Comparison of ENCODE assay signal across 1 cellular context in the genomic region with DNA sequence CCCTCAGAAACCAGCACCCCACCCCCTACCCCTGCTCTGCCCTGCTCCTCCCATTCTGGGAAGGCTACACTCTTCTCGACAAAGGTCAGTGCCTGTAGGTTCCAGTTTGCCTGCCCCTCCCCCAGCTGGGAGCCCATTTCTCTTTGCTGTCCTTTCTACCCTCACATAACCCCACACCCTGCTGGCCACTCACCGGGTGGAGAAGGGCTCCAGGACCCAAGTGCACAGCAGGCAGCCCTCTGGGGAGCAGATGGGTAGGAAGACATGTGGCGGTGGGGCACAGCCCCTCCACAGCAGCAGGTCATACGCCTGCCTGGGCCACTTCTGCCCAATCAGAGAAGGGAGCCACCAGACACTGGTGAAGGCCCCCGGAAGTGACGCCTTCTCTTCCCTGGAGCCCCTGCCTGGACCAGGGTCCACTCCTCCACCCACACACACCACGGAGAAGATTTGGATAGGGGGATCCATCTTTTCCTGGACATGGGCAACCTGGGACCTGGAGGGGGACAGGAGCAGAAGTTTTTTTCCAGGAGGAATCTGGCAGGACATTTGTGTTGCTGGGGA.
TF ChIP-seq lines count a peak whose summit lies in the region.

A gene (minus strand): TSS at position 326 of the 564 bp plus-strand sequence. CDS start 1,948 bp downstream, outside the sequence.

TF ChIP-seq in HepG2, 621 proteins besides CTCF, POLR2A, EP300 and RAD21 (continued from another document and continues in another):
- 0 out of 2 replicates have a peak, but pooled peaks have one; percentile 62 for TF ChIP-seq ZNF607 (CRISPR knock-in tag; IDR thresholded peaks at IDR 0.05; ENCODE audit: borderline replicate concordance)
- peak; percentile 20; the same call in 1 of the 2 replicates for TF ChIP-seq CCDC6 (CRISPR knock-in tag; IDR thresholded peaks at IDR 0.05)
- peak; percentile 96 for TF ChIP-seq GABPB1 (CRISPR knock-in tag; IDR thresholded peaks at IDR 0.05)
- no peak for TF ChIP-seq CHD4 (IDR thresholded peaks at IDR 0.05; ENCODE audit: borderline replicate concordance, low read length)
- TF ChIP-seq ZNF883 (CRISPR knock-in tag; IDR thresholded peaks at IDR 0.05; ENCODE audit: not compliant biosample characterization) = no peak
- TF ChIP-seq SRSF1 (optimal IDR thresholded peaks at IDR 0.05; ENCODE audit: low read depth, low read length) = no peak
- TF ChIP-seq ZNF737 (CRISPR knock-in tag; IDR thresholded peaks at IDR 0.05; ENCODE audit: borderline replicate concordance) = no peak
- peak; percentile 77; the same call in 1 of the 2 replicates for TF ChIP-seq ARNTL (CRISPR knock-in tag; IDR thresholded peaks at IDR 0.05)
- 0 out of 2 replicates have a peak, but pooled peaks have one; percentile 59 for TF ChIP-seq ZBTB42 (CRISPR knock-in tag; IDR thresholded peaks at IDR 0.05)
- TF ChIP-seq, protein P1, sequence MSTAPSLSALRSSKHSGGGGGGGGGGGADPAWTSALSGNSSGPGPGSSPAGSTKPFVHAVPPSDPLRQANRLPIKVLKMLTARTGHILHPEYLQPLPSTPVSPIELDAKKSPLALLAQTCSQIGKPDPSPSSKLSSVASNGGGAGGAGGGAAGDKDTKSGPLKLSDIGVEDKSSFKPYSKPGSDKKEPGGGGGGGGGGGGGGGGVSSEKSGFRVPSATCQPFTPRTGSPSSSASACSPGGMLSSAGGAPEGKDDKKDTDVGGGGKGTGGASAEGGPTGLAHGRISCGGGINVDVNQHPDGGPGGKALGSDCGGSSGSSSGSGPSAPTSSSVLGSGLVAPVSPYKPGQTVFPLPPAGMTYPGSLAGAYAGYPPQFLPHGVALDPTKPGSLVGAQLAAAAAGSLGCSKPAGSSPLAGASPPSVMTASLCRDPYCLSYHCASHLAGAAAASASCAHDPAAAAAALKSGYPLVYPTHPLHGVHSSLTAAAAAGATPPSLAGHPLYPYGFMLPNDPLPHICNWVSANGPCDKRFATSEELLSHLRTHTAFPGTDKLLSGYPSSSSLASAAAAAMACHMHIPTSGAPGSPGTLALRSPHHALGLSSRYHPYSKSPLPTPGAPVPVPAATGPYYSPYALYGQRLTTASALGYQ (CRISPR knock-in tag; IDR thresholded peaks at IDR 0.05) = 0 out of 2 replicates have a peak, but pooled peaks have one; percentile 39
- TF ChIP-seq SCMH1 (CRISPR knock-in tag; IDR thresholded peaks at IDR 0.05; ENCODE audit: borderline replicate concordance) = no peak
- peak; percentile 45; the same call in 1 of the 2 replicates for TF ChIP-seq NCOR1 (IDR thresholded peaks at IDR 0.05; ENCODE audit: borderline replicate concordance, low read length)
- TF ChIP-seq, protein P2, sequence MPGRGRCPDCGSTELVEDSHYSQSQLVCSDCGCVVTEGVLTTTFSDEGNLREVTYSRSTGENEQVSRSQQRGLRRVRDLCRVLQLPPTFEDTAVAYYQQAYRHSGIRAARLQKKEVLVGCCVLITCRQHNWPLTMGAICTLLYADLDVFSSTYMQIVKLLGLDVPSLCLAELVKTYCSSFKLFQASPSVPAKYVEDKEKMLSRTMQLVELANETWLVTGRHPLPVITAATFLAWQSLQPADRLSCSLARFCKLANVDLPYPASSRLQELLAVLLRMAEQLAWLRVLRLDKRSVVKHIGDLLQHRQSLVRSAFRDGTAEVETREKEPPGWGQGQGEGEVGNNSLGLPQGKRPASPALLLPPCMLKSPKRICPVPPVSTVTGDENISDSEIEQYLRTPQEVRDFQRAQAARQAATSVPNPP (CRISPR knock-in tag; IDR thresholded peaks at IDR 0.05) = no peak
- TF ChIP-seq ZNF260 (CRISPR knock-in tag; IDR thresholded peaks at IDR 0.05; ENCODE audit: borderline replicate concordance, low read depth) = no peak
- TF ChIP-seq NCOA5 (CRISPR knock-in tag; IDR thresholded peaks at IDR 0.05) = no peak
- TF ChIP-seq, protein P3, sequence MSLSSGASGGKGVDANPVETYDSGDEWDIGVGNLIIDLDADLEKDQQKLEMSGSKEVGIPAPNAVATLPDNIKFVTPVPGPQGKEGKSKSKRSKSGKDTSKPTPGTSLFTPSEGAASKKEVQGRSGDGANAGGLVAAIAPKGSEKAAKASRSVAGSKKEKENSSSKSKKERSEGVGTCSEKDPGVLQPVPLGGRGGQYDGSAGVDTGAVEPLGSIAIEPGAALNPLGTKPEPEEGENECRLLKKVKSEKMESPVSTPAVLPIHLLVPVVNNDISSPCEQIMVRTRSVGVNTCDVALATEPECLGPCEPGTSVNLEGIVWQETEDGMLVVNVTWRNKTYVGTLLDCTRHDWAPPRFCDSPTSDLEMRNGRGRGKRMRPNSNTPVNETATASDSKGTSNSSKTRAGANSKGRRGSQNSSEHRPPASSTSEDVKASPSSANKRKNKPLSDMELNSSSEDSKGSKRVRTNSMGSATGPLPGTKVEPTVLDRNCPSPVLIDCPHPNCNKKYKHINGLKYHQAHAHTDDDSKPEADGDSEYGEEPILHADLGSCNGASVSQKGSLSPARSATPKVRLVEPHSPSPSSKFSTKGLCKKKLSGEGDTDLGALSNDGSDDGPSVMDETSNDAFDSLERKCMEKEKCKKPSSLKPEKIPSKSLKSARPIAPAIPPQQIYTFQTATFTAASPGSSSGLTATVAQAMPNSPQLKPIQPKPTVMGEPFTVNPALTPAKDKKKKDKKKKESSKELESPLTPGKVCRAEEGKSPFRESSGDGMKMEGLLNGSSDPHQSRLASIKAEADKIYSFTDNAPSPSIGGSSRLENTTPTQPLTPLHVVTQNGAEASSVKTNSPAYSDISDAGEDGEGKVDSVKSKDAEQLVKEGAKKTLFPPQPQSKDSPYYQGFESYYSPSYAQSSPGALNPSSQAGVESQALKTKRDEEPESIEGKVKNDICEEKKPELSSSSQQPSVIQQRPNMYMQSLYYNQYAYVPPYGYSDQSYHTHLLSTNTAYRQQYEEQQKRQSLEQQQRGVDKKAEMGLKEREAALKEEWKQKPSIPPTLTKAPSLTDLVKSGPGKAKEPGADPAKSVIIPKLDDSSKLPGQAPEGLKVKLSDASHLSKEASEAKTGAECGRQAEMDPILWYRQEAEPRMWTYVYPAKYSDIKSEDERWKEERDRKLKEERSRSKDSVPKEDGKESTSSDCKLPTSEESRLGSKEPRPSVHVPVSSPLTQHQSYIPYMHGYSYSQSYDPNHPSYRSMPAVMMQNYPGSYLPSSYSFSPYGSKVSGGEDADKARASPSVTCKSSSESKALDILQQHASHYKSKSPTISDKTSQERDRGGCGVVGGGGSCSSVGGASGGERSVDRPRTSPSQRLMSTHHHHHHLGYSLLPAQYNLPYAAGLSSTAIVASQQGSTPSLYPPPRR (CRISPR knock-in tag; IDR thresholded peaks at IDR 0.05; ENCODE audit: borderline replicate concordance) = peak; percentile 56; the same call in 1 of the 2 replicates
- no peak for TF ChIP-seq ZNF282 (IDR thresholded peaks at IDR 0.05; ENCODE audit: partially characterized antibody)
- peak; percentile 33; the same call in 1 of the 2 replicates for TF ChIP-seq ZZZ3 (CRISPR knock-in tag; IDR thresholded peaks at IDR 0.05; ENCODE audit: borderline replicate concordance)
- TF ChIP-seq, protein P4, sequence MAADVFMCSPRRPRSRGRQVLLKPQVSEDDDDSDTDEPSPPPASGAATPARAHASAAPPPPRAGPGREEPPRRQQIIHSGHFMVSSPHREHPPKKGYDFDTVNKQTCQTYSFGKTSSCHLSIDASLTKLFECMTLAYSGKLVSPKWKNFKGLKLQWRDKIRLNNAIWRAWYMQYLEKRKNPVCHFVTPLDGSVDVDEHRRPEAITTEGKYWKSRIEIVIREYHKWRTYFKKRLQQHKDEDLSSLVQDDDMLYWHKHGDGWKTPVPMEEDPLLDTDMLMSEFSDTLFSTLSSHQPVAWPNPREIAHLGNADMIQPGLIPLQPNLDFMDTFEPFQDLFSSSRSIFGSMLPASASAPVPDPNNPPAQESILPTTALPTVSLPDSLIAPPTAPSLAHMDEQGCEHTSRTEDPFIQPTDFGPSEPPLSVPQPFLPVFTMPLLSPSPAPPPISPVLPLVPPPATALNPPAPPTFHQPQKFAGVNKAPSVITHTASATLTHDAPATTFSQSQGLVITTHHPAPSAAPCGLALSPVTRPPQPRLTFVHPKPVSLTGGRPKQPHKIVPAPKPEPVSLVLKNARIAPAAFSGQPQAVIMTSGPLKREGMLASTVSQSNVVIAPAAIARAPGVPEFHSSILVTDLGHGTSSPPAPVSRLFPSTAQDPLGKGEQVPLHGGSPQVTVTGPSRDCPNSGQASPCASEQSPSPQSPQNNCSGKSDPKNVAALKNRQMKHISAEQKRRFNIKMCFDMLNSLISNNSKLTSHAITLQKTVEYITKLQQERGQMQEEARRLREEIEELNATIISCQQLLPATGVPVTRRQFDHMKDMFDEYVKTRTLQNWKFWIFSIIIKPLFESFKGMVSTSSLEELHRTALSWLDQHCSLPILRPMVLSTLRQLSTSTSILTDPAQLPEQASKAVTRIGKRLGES (CRISPR knock-in tag; IDR thresholded peaks at IDR 0.05; ENCODE audit: borderline replicate concordance) = no peak
- no peak for TF ChIP-seq ZNF326 (CRISPR knock-in tag; IDR thresholded peaks at IDR 0.05; ENCODE audit: borderline replicate concordance)
- TF ChIP-seq, protein P5, sequence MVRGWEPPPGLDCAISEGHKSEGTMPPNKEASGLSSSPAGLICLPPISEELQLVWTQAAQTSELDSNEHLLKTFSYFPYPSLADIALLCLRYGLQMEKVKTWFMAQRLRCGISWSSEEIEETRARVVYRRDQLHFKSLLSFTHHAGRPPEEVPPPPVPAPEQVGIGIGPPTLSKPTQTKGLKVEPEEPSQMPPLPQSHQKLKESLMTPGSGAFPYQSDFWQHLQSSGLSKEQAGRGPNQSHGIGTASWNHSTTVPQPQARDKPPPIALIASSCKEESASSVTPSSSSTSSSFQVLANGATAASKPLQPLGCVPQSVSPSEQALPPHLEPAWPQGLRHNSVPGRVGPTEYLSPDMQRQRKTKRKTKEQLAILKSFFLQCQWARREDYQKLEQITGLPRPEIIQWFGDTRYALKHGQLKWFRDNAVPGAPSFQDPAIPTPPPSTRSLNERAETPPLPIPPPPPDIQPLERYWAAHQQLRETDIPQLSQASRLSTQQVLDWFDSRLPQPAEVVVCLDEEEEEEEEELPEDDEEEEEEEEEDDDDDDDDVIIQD (CRISPR knock-in tag; IDR thresholded peaks at IDR 0.05; ENCODE audit: low read depth) = no peak
- TF ChIP-seq DNMT3B (CRISPR knock-in tag; conservative IDR thresholded peaks at IDR 0.05) = no peak
- TF ChIP-seq RFX3 (CRISPR knock-in tag; IDR thresholded peaks at IDR 0.05) = no peak
- no peak for TF ChIP-seq NFATC3 (CRISPR knock-in tag; IDR thresholded peaks at IDR 0.05)
- TF ChIP-seq ZNF274 (CRISPR knock-in tag; IDR thresholded peaks at IDR 0.05) = peak; percentile 36; the same call in 1 of the 2 replicates
- TF ChIP-seq, protein P6, sequence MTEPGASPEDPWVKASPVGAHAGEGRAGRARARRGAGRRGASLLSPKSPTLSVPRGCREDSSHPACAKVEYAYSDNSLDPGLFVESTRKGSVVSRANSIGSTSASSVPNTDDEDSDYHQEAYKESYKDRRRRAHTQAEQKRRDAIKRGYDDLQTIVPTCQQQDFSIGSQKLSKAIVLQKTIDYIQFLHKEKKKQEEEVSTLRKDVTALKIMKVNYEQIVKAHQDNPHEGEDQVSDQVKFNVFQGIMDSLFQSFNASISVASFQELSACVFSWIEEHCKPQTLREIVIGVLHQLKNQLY (CRISPR knock-in tag; IDR thresholded peaks at IDR 0.05) = no peak
- TF ChIP-seq ZNF790 (CRISPR knock-in tag; IDR thresholded peaks at IDR 0.05; ENCODE audit: borderline replicate concordance) = no peak
- 0 out of 2 replicates have a peak, but pooled peaks have one; percentile 34 for TF ChIP-seq ZNF12 (CRISPR knock-in tag; IDR thresholded peaks at IDR 0.05)
- TF ChIP-seq REXO4 (CRISPR knock-in tag; IDR thresholded peaks at IDR 0.05; ENCODE audit: borderline replicate concordance) = no peak
- TF ChIP-seq RARG (CRISPR knock-in tag; IDR thresholded peaks at IDR 0.05; ENCODE audit: low read depth) = no peak
- TF ChIP-seq, protein P7, sequence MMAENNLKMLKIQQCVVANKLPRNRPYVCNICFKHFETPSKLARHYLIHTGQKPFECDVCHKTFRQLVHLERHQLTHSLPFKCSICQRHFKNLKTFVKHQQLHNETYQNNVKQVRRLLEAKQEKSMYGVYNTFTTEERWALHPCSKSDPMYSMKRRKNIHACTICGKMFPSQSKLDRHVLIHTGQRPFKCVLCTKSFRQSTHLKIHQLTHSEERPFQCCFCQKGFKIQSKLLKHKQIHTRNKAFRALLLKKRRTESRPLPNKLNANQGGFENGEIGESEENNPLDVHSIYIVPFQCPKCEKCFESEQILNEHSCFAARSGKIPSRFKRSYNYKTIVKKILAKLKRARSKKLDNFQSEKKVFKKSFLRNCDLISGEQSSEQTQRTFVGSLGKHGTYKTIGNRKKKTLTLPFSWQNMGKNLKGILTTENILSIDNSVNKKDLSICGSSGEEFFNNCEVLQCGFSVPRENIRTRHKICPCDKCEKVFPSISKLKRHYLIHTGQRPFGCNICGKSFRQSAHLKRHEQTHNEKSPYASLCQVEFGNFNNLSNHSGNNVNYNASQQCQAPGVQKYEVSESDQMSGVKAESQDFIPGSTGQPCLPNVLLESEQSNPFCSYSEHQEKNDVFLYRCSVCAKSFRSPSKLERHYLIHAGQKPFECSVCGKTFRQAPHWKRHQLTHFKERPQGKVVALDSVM (CRISPR knock-in tag; IDR thresholded peaks at IDR 0.05) = no peak
- peak; percentile 90 for TF ChIP-seq HDAC1 (CRISPR knock-in tag; IDR thresholded peaks at IDR 0.05)
- TF ChIP-seq ZNF451 (CRISPR knock-in tag; IDR thresholded peaks at IDR 0.05) = no peak; the same call in 1 of the 2 replicates
- TF ChIP-seq, protein P8, sequence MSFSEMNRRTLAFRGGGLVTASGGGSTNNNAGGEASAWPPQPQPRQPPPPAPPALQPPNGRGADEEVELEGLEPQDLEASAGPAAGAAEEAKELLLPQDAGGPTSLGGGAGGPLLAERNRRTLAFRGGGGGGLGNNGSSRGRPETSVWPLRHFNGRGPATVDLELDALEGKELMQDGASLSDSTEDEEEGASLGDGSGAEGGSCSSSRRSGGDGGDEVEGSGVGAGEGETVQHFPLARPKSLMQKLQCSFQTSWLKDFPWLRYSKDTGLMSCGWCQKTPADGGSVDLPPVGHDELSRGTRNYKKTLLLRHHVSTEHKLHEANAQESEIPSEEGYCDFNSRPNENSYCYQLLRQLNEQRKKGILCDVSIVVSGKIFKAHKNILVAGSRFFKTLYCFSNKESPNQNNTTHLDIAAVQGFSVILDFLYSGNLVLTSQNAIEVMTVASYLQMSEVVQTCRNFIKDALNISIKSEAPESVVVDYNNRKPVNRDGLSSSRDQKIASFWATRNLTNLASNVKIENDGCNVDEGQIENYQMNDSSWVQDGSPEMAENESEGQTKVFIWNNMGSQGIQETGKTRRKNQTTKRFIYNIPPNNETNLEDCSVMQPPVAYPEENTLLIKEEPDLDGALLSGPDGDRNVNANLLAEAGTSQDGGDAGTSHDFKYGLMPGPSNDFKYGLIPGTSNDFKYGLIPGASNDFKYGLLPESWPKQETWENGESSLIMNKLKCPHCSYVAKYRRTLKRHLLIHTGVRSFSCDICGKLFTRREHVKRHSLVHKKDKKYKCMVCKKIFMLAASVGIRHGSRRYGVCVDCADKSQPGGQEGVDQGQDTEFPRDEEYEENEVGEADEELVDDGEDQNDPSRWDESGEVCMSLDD (CRISPR knock-in tag; IDR thresholded peaks at IDR 0.05; ENCODE audit: borderline replicate concordance) = no peak
- TF ChIP-seq ARHGAP35 (CRISPR knock-in tag; IDR thresholded peaks at IDR 0.05; ENCODE audit: borderline replicate concordance) = no peak; the same call in 1 of the 2 replicates
- peak; percentile 86 for TF ChIP-seq POLR2G (IDR thresholded peaks at IDR 0.05; ENCODE audit: low read depth, low read length)
